In genomic region chr10:74072503-74072902, GRCh38 we compare ENCODE assay signal across 18 cellular contexts.
DNase-seq lines count a peak whose midpoint lies in the region; ATAC-seq and TF ChIP-seq lines count a peak whose summit lies in the region.
"Had no signal": no experiment of that assay in that cellular context is flagged by ENCODE, and none has a peak within 500 bp of the region (broad histone marks: within the 10 kb centered on the region; RNA-seq: fewer than 3 reads in every experiment).

No MANE protein-coding gene starts in this region.

- H3K9me3 ChIP-seq in GM23248 (ENCODE audit: low read depth), result no peaks in the 10 kb centered on the region
- H3K9me3 ChIP-seq in Panc1 (ENCODE audit: control insufficient read depth, insufficient read depth, low read depth, low read length), result no peaks in the 10 kb centered on the region
- H3K9me3 ChIP-seq: esophagus squamous epithelium had no signal

- H3K4me1 ChIP-seq in GM23248 (ENCODE audit: insufficient read depth), result peaks cover 55% of the 10 kb centered on the region
- H3K4me1 ChIP-seq in Panc1 (ENCODE audit: control insufficient read depth, insufficient read depth, low read length), result peaks cover 32% of the 10 kb centered on the region

- peaks cover 95% of the 10 kb centered on the region for H3K79me2 ChIP-seq in GM23248 (ENCODE audit: insufficient read depth)

- peaks cover 78% of the 10 kb centered on the region for H3F3A ChIP-seq in GM23248 (ENCODE audit: insufficient read depth)

- no peaks in the 10 kb centered on the region for H3K9me3 Mint-ChIP-seq in osteocyte (ENCODE audit: unreplicated experiment)
- H3K9me3 Mint-ChIP-seq: activated CD4-positive, alpha-beta memory T cell treated with anti-CD3 and anti-CD28 coated beads, Interleukin-2, amount 10 ng/mL, durations not matched to agents 7 days and 5 days; dendritic cell treated with granulocyte-macrophage colony-stimulating factor and Interleukin-4, amounts not matched to agents 40 ng/mL and 50 ng/mL, for 4 days had no signal

- no TSS peak for BruUV-seq in Panc1 (replicated peaks; lab: Mats Ljungman, UMichigan)

- H3K36me3 ChIP-seq in GM23248 (ENCODE audit: low read depth) (peaks cover 41% of the 10 kb centered on the region), Panc1 (ENCODE audit: control insufficient read depth, insufficient read depth, low read length) (peaks cover 47% of the 10 kb centered on the region)

- POLR2A ChIA-PET in Panc1 (lab: Charles Lee), result no interaction called here

- DNase-seq in GM23248 (peak; percentile 66), Panc1 (ENCODE audit: low read depth, low spot score) (peak; percentile 59), choroid plexus epithelial cell (ENCODE audit: low read depth) (peak; percentile 64), osteocyte (ENCODE audit: extremely low spot score, unreplicated experiment) (no peak), nucleus accumbens (lab: John Stamatoyannopoulos, UW) (no peak), NCI-H226 (no peak)
- DNase-seq: activated CD4-positive, alpha-beta memory T cell treated with anti-CD3 and anti-CD28 coated beads, Interleukin-2, amount 10 ng/mL, durations not matched to agents 7 days and 5 days; amygdala; DMS 273 treated with DMSO at 0.1 percent for 48 hours; esophagus squamous epithelium; left colon; NCI-H1694; NCI-H446 had no signal

- peak overlapping the region; percentile 19 for H3K4me3 Mint-ChIP-seq in osteocyte (ENCODE audit: unreplicated experiment)
- H3K4me3 Mint-ChIP-seq: activated CD4-positive, alpha-beta memory T cell treated with anti-CD3 and anti-CD28 coated beads, Interleukin-2, amount 10 ng/mL, durations not matched to agents 7 days and 5 days; dendritic cell treated with granulocyte-macrophage colony-stimulating factor and Interleukin-4, amounts not matched to agents 40 ng/mL and 50 ng/mL, for 4 days had no signal

- no peak overlapping the region for H3K4me3 ChIP-seq in GM23248
- no peak overlapping the region for H3K4me3 ChIP-seq in Panc1 (ENCODE audit: low read depth in 2 of 2, low read length in 2 of 2)
- H3K4me3 ChIP-seq in choroid plexus epithelial cell (ENCODE audit: low read depth, low read length), result no peak overlapping the region
- H3K4me3 ChIP-seq: esophagus squamous epithelium, hepatocyte had no signal

- H3K27ac Mint-ChIP-seq in osteocyte (ENCODE audit: unreplicated experiment), result peak overlapping the region; percentile 87
- H3K27ac Mint-ChIP-seq: activated CD4-positive, alpha-beta memory T cell treated with anti-CD3 and anti-CD28 coated beads, Interleukin-2, amount 10 ng/mL, durations not matched to agents 7 days and 5 days; dendritic cell treated with granulocyte-macrophage colony-stimulating factor and Interleukin-4, amounts not matched to agents 40 ng/mL and 50 ng/mL, for 4 days had no signal

- no peak overlapping the region for H2AFZ ChIP-seq in GM23248
- H2AFZ ChIP-seq: hepatocyte had no signal

- intact Hi-C loops in Panc1 (cut with micrococcal nuclease; ENCODE audit: unreplicated experiment), result no loop called here

- no peak overlapping the region for H3K4me2 ChIP-seq in GM23248 (ENCODE audit: unreplicated experiment)
- H3K4me2 ChIP-seq: hepatocyte had no signal

- 0 out of 2 replicates have a peak, but pooled peaks cover 8% of the 10 kb centered on the region for H4K20me1 ChIP-seq in GM23248 (ENCODE audit: insufficient read depth)

- no peak for TF ChIP-seq CTCF in Panc1 (IDR thresholded peaks at IDR 0.05)
- no peak for TF ChIP-seq CTCF in choroid plexus epithelial cell (conservative IDR thresholded peaks at IDR 0.05; ENCODE audit: low read depth, low read length)
- TF ChIP-seq CTCF in osteocyte (IDR thresholded peaks at IDR 0.05), result no peak

- in situ Hi-C loops in GM23248 (cut with MboI), result no loop called here
- in situ Hi-C loops in Panc1 (cut with HindIII; ENCODE audit: low pct_unique_long_range_greater_than_20kb, low sequenced_read_pairs), result no loop called here

- CTCF ChIA-PET in Panc1 (lab: Charles Lee), result no interaction called here

- no peaks in the 10 kb centered on the region for H3K27me3 Mint-ChIP-seq in osteocyte (ENCODE audit: unreplicated experiment)
- H3K27me3 Mint-ChIP-seq: activated CD4-positive, alpha-beta memory T cell treated with anti-CD3 and anti-CD28 coated beads, Interleukin-2, amount 10 ng/mL, durations not matched to agents 7 days and 5 days; dendritic cell treated with granulocyte-macrophage colony-stimulating factor and Interleukin-4, amounts not matched to agents 40 ng/mL and 50 ng/mL, for 4 days had no signal

- H3K27me3 ChIP-seq in GM23248 (replicated peaks; ENCODE audit: insufficient read depth) (no peaks in the 10 kb centered on the region), Panc1 (ENCODE audit: control insufficient read depth, insufficient read depth, low read length) (no peaks in the 10 kb centered on the region)
- H3K27me3 ChIP-seq: esophagus squamous epithelium, hepatocyte had no signal

- ATAC-seq in Panc1, result no peak
- no peak for ATAC-seq in HG02840 (IDR thresholded peaks at IDR 0.05; ENCODE audit: low FRiP score, unreplicated experiment)
- no peak for ATAC-seq in GM19455 (IDR thresholded peaks at IDR 0.05; ENCODE audit: unreplicated experiment)
- ATAC-seq: left colon had no signal

- 70 to 75% methylated on average over 6 of the region's 6 CpGs for WGBS in GM23248 (ENCODE audit: low coverage in 1 of 2, low lambda C conversion rate in 2 of 2, missing lambda C conversion rate in 2 of 2), 2 experiments

- no peak overlapping the region for H3K9ac ChIP-seq in GM23248

- peaks cover 37% of the 10 kb centered on the region for H3K36me3 Mint-ChIP-seq in osteocyte (ENCODE audit: unreplicated experiment)

- H3K4me1 Mint-ChIP-seq in osteocyte (ENCODE audit: unreplicated experiment), result peaks cover 63% of the 10 kb centered on the region

- H3K9me2 ChIP-seq in GM23248 (ENCODE audit: insufficient read depth), result no peaks in the 10 kb centered on the region

- no peak overlapping the region for H3K27ac ChIP-seq in GM23248
- H3K27ac ChIP-seq in Panc1 (ENCODE audit: low read length), result 0 out of 2 replicates have a peak overlapping the region, but pooled peaks have one; percentile 23
- H3K27ac ChIP-seq: hepatocyte, HL-60 had no signal

Comparison
In these comparisons a context has a peak if more than half of its experiments do, and no peak if none do; other contexts are left out.
1. DNase-seq: peak in GM23248 (single experiment), Panc1 (single experiment) and choroid plexus epithelial cell (single experiment); none in osteocyte (single experiment), nucleus accumbens (0 of 56) and NCI-H226 (single experiment).